1 cellular context compared by ENCODE assay signal in genomic region chr4:24913099-24913445, GRCh38.
TF ChIP-seq lines count a peak whose summit lies in the region.

No MANE protein-coding gene starts in this region.

TF ChIP-seq in SK-N-SH, 30 proteins besides CTCF, POLR2A, EP300 and RAD21 (continued from another document):
- TF ChIP-seq RXRA (IDR thresholded peaks at IDR 0.05; ENCODE audit: borderline replicate concordance, low read depth) (no peak), NFIC (IDR thresholded peaks at IDR 0.05; ENCODE audit: borderline replicate concordance) (no peak), SMC3 (IDR thresholded peaks at IDR 0.05; ENCODE audit: low read depth, low read length) (no peak), ZBTB33 (IDR thresholded peaks at IDR 0.05; ENCODE audit: borderline replicate concordance, low read depth) (no peak)
